8 cellular contexts compared by ENCODE assay signal in the genomic region with DNA sequence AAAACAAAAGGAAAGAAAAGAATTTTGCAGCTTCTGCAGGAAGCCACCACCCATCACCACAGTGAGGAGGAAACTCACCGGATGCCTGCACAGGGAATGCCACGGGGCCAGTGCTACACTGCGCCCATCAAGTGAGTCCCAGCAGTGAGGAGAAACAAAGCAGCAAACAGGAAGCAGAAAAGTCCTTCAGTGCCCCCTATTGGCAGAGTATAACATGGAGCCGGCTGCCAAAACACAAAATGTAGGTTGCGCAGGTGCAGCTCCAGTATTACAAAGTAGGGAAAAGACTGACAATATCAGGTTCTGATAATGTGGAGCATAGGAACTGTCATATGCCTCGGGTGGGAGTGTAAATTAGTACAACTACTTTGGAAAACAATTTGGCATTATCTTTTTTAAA. TPM values are rescaled to one million over a fixed set of nuclear protein-coding genes. Genes with fewer than 3 reads are reported as not detected.
DNase-seq lines count a peak whose midpoint lies in the region; ATAC-seq and TF ChIP-seq lines count a peak whose summit lies in the region.

No MANE protein-coding gene starts in this region.

- no peaks in the 10 kb centered on the region for H3K27me3 ChIP-seq in Karpas-422 (ENCODE audit: low read length)
- no peaks in the 10 kb centered on the region for H3K27me3 ChIP-seq in smooth muscle cell (ENCODE audit: low read depth)

- H3K9ac ChIP-seq in Karpas-422 (ENCODE audit: low read length) (no peak overlapping the region), smooth muscle cell (ENCODE audit: low read depth) (no peak overlapping the region)

- H4K20me1 ChIP-seq in Karpas-422 (ENCODE audit: insufficient read depth, low read depth, low read length) = no peaks in the 10 kb centered on the region
- no peaks in the 10 kb centered on the region for H4K20me1 ChIP-seq in smooth muscle cell (ENCODE audit: low read depth)

- H3K79me2 ChIP-seq in Karpas-422 (ENCODE audit: low read length) = no peaks in the 10 kb centered on the region
- no peaks in the 10 kb centered on the region for H3K79me2 ChIP-seq in smooth muscle cell (ENCODE audit: low read depth)

- H3K4me1 Mint-ChIP-seq in T-helper 2 cell treated with Interferon-gamma antibody and Interleukin-4, amounts not matched to agents 5 μg/mL and 100 μg/mL, for 36 hours (ENCODE audit: low read depth) = no peaks in the 10 kb centered on the region

- H3K4me2 ChIP-seq in Karpas-422 (ENCODE audit: low read depth, low read length, poor library complexity, severe bottlenecking) = no peak overlapping the region
- no peak overlapping the region for H3K4me2 ChIP-seq in smooth muscle cell

- H3K4me3 Mint-ChIP-seq in T-helper 2 cell treated with Interferon-gamma antibody and Interleukin-4, amounts not matched to agents 5 μg/mL and 100 μg/mL, for 36 hours = no peak overlapping the region

- no peaks in the 10 kb centered on the region for H3K36me3 ChIP-seq in Karpas-422 (ENCODE audit: insufficient read depth, low read length)
- H3K36me3 ChIP-seq in smooth muscle cell (ENCODE audit: low read depth) = no peaks in the 10 kb centered on the region

- DNase-seq in NCI-H1417 (lab: John Stamatoyannopoulos, UW) (peak; percentile 35 to 67 (median 52)), NCI-H1417 treated with DMSO at 0.1 percent for 48 hours (lab: John Stamatoyannopoulos, UW) (no peak), Karpas-422 (peak; percentile 75), smooth muscle cell (lab: John Stamatoyannopoulos, UW; ENCODE audit: unreplicated experiment) (no peak)
- peak; percentile 3 for DNase-seq in T-helper 2 cell treated with Interferon-gamma antibody and Interleukin-4, amounts not matched to agents 5 μg/mL and 100 μg/mL, for 36 hours (ENCODE audit: low spot score)

- H3K4me3 ChIP-seq in Karpas-422 (ENCODE audit: low read length) (no peak overlapping the region), smooth muscle cell (no peak overlapping the region)

- H3K27me3 Mint-ChIP-seq in T-helper 2 cell treated with Interferon-gamma antibody and Interleukin-4, amounts not matched to agents 5 μg/mL and 100 μg/mL, for 36 hours (ENCODE audit: low read depth) = no peaks in the 10 kb centered on the region

- H3K9me3 Mint-ChIP-seq in T-helper 2 cell treated with Interferon-gamma antibody and Interleukin-4, amounts not matched to agents 5 μg/mL and 100 μg/mL, for 36 hours = no peaks in the 10 kb centered on the region

- peak; percentile 26 for TF ChIP-seq CTCF in smooth muscle cell (IDR thresholded peaks at IDR 0.05; ENCODE audit: borderline replicate concordance, insufficient read depth, poor library complexity, severe bottlenecking)

- no peaks in the 10 kb centered on the region for H3K9me3 ChIP-seq in Karpas-422 (ENCODE audit: low read length)
- no peaks in the 10 kb centered on the region for H3K9me3 ChIP-seq in smooth muscle cell (replicated peaks; ENCODE audit: low read depth)

- no peaks in the 10 kb centered on the region for H3K36me3 Mint-ChIP-seq in T-helper 2 cell treated with Interferon-gamma antibody and Interleukin-4, amounts not matched to agents 5 μg/mL and 100 μg/mL, for 36 hours (ENCODE audit: low read depth)

- no peaks in the 10 kb centered on the region for H3K9me2 ChIP-seq in Karpas-422 (replicated peaks; ENCODE audit: insufficient read depth, low read length)

- H3K27ac ChIP-seq in Karpas-422 (ENCODE audit: low read length) (no peak overlapping the region), smooth muscle cell (ENCODE audit: low read depth) (no peak overlapping the region)

- H3K27ac Mint-ChIP-seq in T-helper 2 cell treated with Interferon-gamma antibody and Interleukin-4, amounts not matched to agents 5 μg/mL and 100 μg/mL, for 36 hours = no peak overlapping the region

- no peaks in the 10 kb centered on the region for H3K4me1 ChIP-seq in Karpas-422 (ENCODE audit: low read length)
- no peaks in the 10 kb centered on the region for H3K4me1 ChIP-seq in smooth muscle cell (ENCODE audit: low read depth)

- ATAC-seq in esophagus mucosa (peak; percentile 29), HG02973 (IDR thresholded peaks at IDR 0.05; ENCODE audit: unreplicated experiment) (no peak), HG02678 (IDR thresholded peaks at IDR 0.05; ENCODE audit: unreplicated experiment) (no peak)

- H2AFZ ChIP-seq in Karpas-422 (ENCODE audit: low read length) (no peak overlapping the region), smooth muscle cell (ENCODE audit: low read depth) (no peak overlapping the region)

- WGBS in smooth muscle cell (ENCODE audit: low lambda C conversion rate) = 48% methylated on average over 6 of the region's 6 CpGs

- no peaks in the 10 kb centered on the region for H3F3A ChIP-seq in smooth muscle cell (ENCODE audit: low read depth)

RNA-seq across cellular contexts. Expression of a gene that starts 23.3 kb away (rescaled TPM):
- total RNA-seq in Karpas-422 (2014; rRNA removed; shearing (Covaris generic); ENCODE audit: low replicate concordance) = not detected in 2 replicates
- 0.64 TPM for total RNA-seq in esophagus mucosa
- 1.8 and 2.5 TPM in 2 replicates for total RNA-seq in smooth muscle cell
- 1.3 and 1.5 TPM in 2 replicates for polyA plus RNA-seq in smooth muscle cell

RNA-seq across cellular contexts. Expression of a gene that starts 47.6 kb away (rescaled TPM):
- 0.82 and 2.1 TPM in 2 replicates for total RNA-seq in Karpas-422 (2014; rRNA removed; shearing (Covaris generic); ENCODE audit: low replicate concordance)
- total RNA-seq in esophagus mucosa (8.7 TPM), smooth muscle cell (13.7 and 14.4 TPM in 2 replicates)
- polyA plus RNA-seq in smooth muscle cell = 3.4 and 4.8 TPM in 2 replicates

Comparison
In these comparisons a context has a peak if more than half of its experiments do, and no peak if none do; other contexts are left out.
1. DNase-seq: peak in NCI-H1417 (3 of 3), Karpas-422 (single experiment) and T-helper 2 cell treated with Interferon-gamma antibody and Interleukin-4, amounts not matched to agents 5 μg/mL and 100 μg/mL, for 36 hours (single experiment); none in NCI-H1417 treated with DMSO at 0.1 percent for 48 hours (single experiment) and smooth muscle cell (single experiment).